ENCODE assay signal across 15 cellular contexts in the genomic region with DNA sequence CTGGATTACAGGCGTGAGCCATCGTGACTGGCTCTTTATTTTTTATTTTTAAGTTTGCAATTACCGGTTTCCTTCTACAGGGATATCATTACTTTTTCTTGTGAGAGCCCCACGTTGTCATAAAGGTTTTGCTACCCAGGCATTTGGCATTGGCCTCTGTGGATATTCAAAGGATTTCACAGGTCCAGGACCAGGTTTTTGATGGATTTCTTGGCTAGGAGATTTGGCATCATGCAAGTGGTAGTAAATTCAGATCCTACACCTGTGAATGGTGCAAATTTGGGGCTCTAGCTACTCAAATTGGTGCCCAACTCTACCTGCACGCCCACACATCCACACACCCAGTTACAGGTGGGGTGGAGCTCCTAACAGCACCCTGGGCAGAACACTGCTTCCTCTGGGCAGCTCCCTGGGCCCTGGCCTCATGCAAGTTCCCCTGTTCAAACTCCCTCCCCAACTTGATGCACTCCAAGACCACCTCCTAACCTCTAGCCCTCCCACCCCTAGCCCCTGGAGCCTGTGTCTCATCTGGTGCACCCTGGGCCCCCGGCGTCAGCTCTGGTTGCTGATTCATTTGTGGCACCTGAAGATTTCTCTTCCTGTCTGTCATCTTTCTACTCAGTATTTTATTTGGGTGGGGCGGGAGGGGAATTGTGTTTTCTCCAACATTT. TPM values are rescaled to one million over a fixed set of nuclear protein-coding genes. Genes with fewer than 3 reads are reported as not detected.
DNase-seq lines count a peak whose midpoint lies in the region; ATAC-seq, FAIRE-seq and TF ChIP-seq lines count a peak whose summit lies in the region.
"Had no signal": no experiment of that assay in that cellular context is flagged by ENCODE, and none has a peak within 500 bp of the region (broad histone marks: within the 10 kb centered on the region; RNA-seq: fewer than 3 reads in every experiment).

No MANE protein-coding gene starts in this region.

- H3K27ac Mint-ChIP-seq in activated naive CD8-positive, alpha-beta T cell treated with anti-CD3 and anti-CD28 coated beads, Interleukin-2, amount 10 ng/mL, durations not matched to agents 7 days and 5 days: no peak overlapping the region
- no peak overlapping the region for H3K27ac Mint-ChIP-seq in activated naive CD8-positive, alpha-beta T cell treated with anti-CD3 and anti-CD28 coated beads for 36 hours
- H3K27ac Mint-ChIP-seq in progenitor cell of endocrine pancreas: no peak overlapping the region

- ATAC-seq in activated naive CD8-positive, alpha-beta T cell treated with anti-CD3 and anti-CD28 coated beads, Interleukin-2, amount 10 ng/mL, durations not matched to agents 7 days and 5 days (ENCODE audit: low read depth): no peak
- ATAC-seq in left colon (no peak), HG02588 (IDR thresholded peaks at IDR 0.05; ENCODE audit: unreplicated experiment) (no peak)
- ATAC-seq: A549 had no signal

- H3K36me3 Mint-ChIP-seq in activated naive CD8-positive, alpha-beta T cell treated with anti-CD3 and anti-CD28 coated beads, Interleukin-2, amount 10 ng/mL, durations not matched to agents 7 days and 5 days: no peaks in the 10 kb centered on the region
- peaks cover 3% of the 10 kb centered on the region for H3K36me3 Mint-ChIP-seq in activated naive CD8-positive, alpha-beta T cell treated with anti-CD3 and anti-CD28 coated beads for 36 hours
- H3K36me3 Mint-ChIP-seq in progenitor cell of endocrine pancreas (ENCODE audit: insufficient read depth): no peaks in the 10 kb centered on the region

- TF ChIP-seq CTCF in progenitor cell of endocrine pancreas (IDR thresholded peaks at IDR 0.05; ENCODE audit: unreplicated experiment): no peak

- no peak overlapping the region for H3K4me3 Mint-ChIP-seq in activated naive CD8-positive, alpha-beta T cell treated with anti-CD3 and anti-CD28 coated beads, Interleukin-2, amount 10 ng/mL, durations not matched to agents 7 days and 5 days
- no peak overlapping the region for H3K4me3 Mint-ChIP-seq in activated naive CD8-positive, alpha-beta T cell treated with anti-CD3 and anti-CD28 coated beads for 36 hours
- H3K4me3 Mint-ChIP-seq in progenitor cell of endocrine pancreas (ENCODE audit: low read depth): no peak overlapping the region

- POLR2A ChIA-PET in activated naive CD8-positive, alpha-beta T cell treated with anti-CD3 and anti-CD28 coated beads, Interleukin-2, amount 10 ng/mL, durations not matched to agents 7 days and 5 days (lab: Charles Lee): no interaction called here

- FAIRE-seq in GM19239 (lab: Jason Lieb, UNC): no peak
- FAIRE-seq: A549 had no signal

- H3K4me1 Mint-ChIP-seq in activated naive CD8-positive, alpha-beta T cell treated with anti-CD3 and anti-CD28 coated beads, Interleukin-2, amount 10 ng/mL, durations not matched to agents 7 days and 5 days: no peaks in the 10 kb centered on the region
- H3K4me1 Mint-ChIP-seq in activated naive CD8-positive, alpha-beta T cell treated with anti-CD3 and anti-CD28 coated beads for 36 hours: no peaks in the 10 kb centered on the region
- H3K4me1 Mint-ChIP-seq in progenitor cell of endocrine pancreas (ENCODE audit: low read depth): no peaks in the 10 kb centered on the region

- intact Hi-C loops in left colon (cut with DNase I, micrococcal nuclease): no loop called here

- no peaks in the 10 kb centered on the region for H3K9me3 Mint-ChIP-seq in activated naive CD8-positive, alpha-beta T cell treated with anti-CD3 and anti-CD28 coated beads, Interleukin-2, amount 10 ng/mL, durations not matched to agents 7 days and 5 days
- peaks cover 10% of the 10 kb centered on the region for H3K9me3 Mint-ChIP-seq in activated naive CD8-positive, alpha-beta T cell treated with anti-CD3 and anti-CD28 coated beads for 36 hours
- peaks cover 13% of the 10 kb centered on the region for H3K9me3 Mint-ChIP-seq in progenitor cell of endocrine pancreas (ENCODE audit: low read depth)

- H3K27me3 Mint-ChIP-seq in activated naive CD8-positive, alpha-beta T cell treated with anti-CD3 and anti-CD28 coated beads, Interleukin-2, amount 10 ng/mL, durations not matched to agents 7 days and 5 days: peaks cover 45% of the 10 kb centered on the region
- H3K27me3 Mint-ChIP-seq in activated naive CD8-positive, alpha-beta T cell treated with anti-CD3 and anti-CD28 coated beads for 36 hours: peaks cover 24% of the 10 kb centered on the region
- peaks cover 29% of the 10 kb centered on the region for H3K27me3 Mint-ChIP-seq in progenitor cell of endocrine pancreas

- DNase-seq in activated naive CD8-positive, alpha-beta T cell treated with anti-CD3 and anti-CD28 coated beads, Interleukin-2, amount 10 ng/mL, durations not matched to agents 7 days and 5 days: peak; percentile 24
- no peak for DNase-seq in activated naive CD8-positive, alpha-beta T cell treated with anti-CD3 and anti-CD28 coated beads for 36 hours
- peak; percentile 35 for DNase-seq in islet precursor cell
- peak; percentile 5 for DNase-seq in progenitor cell of endocrine pancreas (ENCODE audit: low spot score, unreplicated experiment)
- no peak for DNase-seq in left colon
- no peak for DNase-seq in GM19239 (ENCODE audit: insufficient read length, low spot score)
- DNase-seq: HCEC 1CT, MV-4-11, NCI-H1436, NCI-H2081, NCI-H510A treated with DMSO at 0.1 percent for 48 hours had no signal

RNA-seq across cellular contexts. Expression of a gene that starts 9.3 kb away (rescaled TPM):
- not detected for total RNA-seq in activated naive CD8-positive, alpha-beta T cell treated with anti-CD3 and anti-CD28 coated beads, Interleukin-2, amount 10 ng/mL, durations not matched to agents 7 days and 5 days
- total RNA-seq in activated naive CD8-positive, alpha-beta T cell treated with anti-CD3 and anti-CD28 coated beads for 36 hours: not detected
- total RNA-seq in progenitor cell of endocrine pancreas (not detected in 2 replicates), left colon (not detected)
- total RNA-seq: Caco-2, Peyer's patch had no signal

RNA-seq across cellular contexts. Expression of a gene that starts 23.0 kb away (rescaled TPM):
- total RNA-seq in activated naive CD8-positive, alpha-beta T cell treated with anti-CD3 and anti-CD28 coated beads, Interleukin-2, amount 10 ng/mL, durations not matched to agents 7 days and 5 days: not detected
- total RNA-seq in activated naive CD8-positive, alpha-beta T cell treated with anti-CD3 and anti-CD28 coated beads for 36 hours: not detected
- total RNA-seq in progenitor cell of endocrine pancreas (0.24 and 0.41 TPM in 2 replicates), left colon (10 to 100 TPM in 1 of 2 donors, 1 to 10 TPM in 1; 3.4 to 25.2 TPM)

RNA-seq across cellular contexts. Expression of a gene that starts 58.7 kb away (rescaled TPM):
- total RNA-seq in activated naive CD8-positive, alpha-beta T cell treated with anti-CD3 and anti-CD28 coated beads, Interleukin-2, amount 10 ng/mL, durations not matched to agents 7 days and 5 days: 10 to 100 TPM; 21.4 to 22.1 TPM
- 10 to 100 TPM; 10.9 to 11.3 TPM for total RNA-seq in activated naive CD8-positive, alpha-beta T cell treated with anti-CD3 and anti-CD28 coated beads for 36 hours
- total RNA-seq in progenitor cell of endocrine pancreas (19.7 and 20.9 TPM in 2 replicates), left colon (10 to 100 TPM; 17.1 to 17.6 TPM)

Comparison
In these comparisons a context has a peak if more than half of its experiments do, and no peak if none do; other contexts are left out.
1. DNase-seq: peak in activated naive CD8-positive, alpha-beta T cell treated with anti-CD3 and anti-CD28 coated beads, Interleukin-2, amount 10 ng/mL, durations not matched to agents 7 days and 5 days (single experiment), islet precursor cell (single experiment) and progenitor cell of endocrine pancreas (single experiment); none in activated naive CD8-positive, alpha-beta T cell treated with anti-CD3 and anti-CD28 coated beads for 36 hours (single experiment), left colon (0 of 2) and GM19239 (single experiment).